Comparison of ENCODE assay signal across 12 cellular contexts in genomic region chr12:68067762-68068376, GRCh38.
DNase-seq lines count a peak whose midpoint lies in the region; ATAC-seq and TF ChIP-seq lines count a peak whose summit lies in the region.
"Had no signal": no experiment of that assay in that cellular context is flagged by ENCODE, and none has a peak within 500 bp of the region (broad histone marks: within the 10 kb centered on the region; RNA-seq: fewer than 3 reads in every experiment).

No MANE protein-coding gene starts in this region.

- ATAC-seq in psoas muscle (no peak), GM21717 (IDR thresholded peaks at IDR 0.05; ENCODE audit: unreplicated experiment) (no peak), GM19455 (IDR thresholded peaks at IDR 0.05; ENCODE audit: unreplicated experiment) (no peak)

- TF ChIP-seq CTCF in brain microvascular endothelial cell (IDR thresholded peaks at IDR 0.05; ENCODE audit: low read depth, low read length, missing control alignments) (peak; percentile 66), psoas muscle (IDR thresholded peaks at IDR 0.05) (peak; percentile 11)

- peak overlapping the region; percentile 40 for H3K27ac Mint-ChIP-seq in activated CD4-positive, alpha-beta T cell treated with anti-CD3 and anti-CD28 coated beads, Interleukin-2, amount 10 ng/mL, durations not matched to agents 24 days and 14 days
- H3K27ac Mint-ChIP-seq: activated T-helper 1 cell treated with anti-CD3 and anti-CD28 coated beads, Interleukin-12 subunit alpha, Interleukin-12 subunit beta, Interleukin-2, Interleukin-4 antibody, amounts not matched to agents 30 ng/mL and 10 ng/mL and 1 ng/mL, durations not matched to agents 14 hours and 24 hours and 36 hours had no signal

- H3K4me3 ChIP-seq in brain microvascular endothelial cell (ENCODE audit: low read depth, low read length), result no peak overlapping the region
- H3K4me3 ChIP-seq in psoas muscle, result no peak overlapping the region
- H3K4me3 ChIP-seq: BLaER1 had no signal

- in situ Hi-C loops in brain microvascular endothelial cell (cut with HindIII; ENCODE audit: low pct_ligation_motif_present, low sequenced_read_pairs), result no loop called here

- WGBS in psoas muscle, 3 donors, result 84 to 88% (median 85%) methylated on average over 6 of the region's 6 CpGs

- H3K27ac ChIP-seq in brain microvascular endothelial cell, result no peak overlapping the region
- H3K27ac ChIP-seq in psoas muscle, result no peak overlapping the region
- H3K27ac ChIP-seq: BLaER1 had no signal

- no peaks in the 10 kb centered on the region for H3K9me3 ChIP-seq in psoas muscle

- peaks cover 10% of the 10 kb centered on the region for H3K4me1 Mint-ChIP-seq in activated CD4-positive, alpha-beta T cell treated with anti-CD3 and anti-CD28 coated beads, Interleukin-2, amount 10 ng/mL, durations not matched to agents 24 days and 14 days

- no peak for DNase-seq in activated CD4-positive, alpha-beta T cell treated with anti-CD3 and anti-CD28 coated beads, Interleukin-2, amount 10 ng/mL, durations not matched to agents 24 days and 14 days
- no peak for DNase-seq in activated CD4-positive, alpha-beta T cell treated with anti-CD3 and anti-CD28 coated beads for 1 hour
- peak; percentile 8 for DNase-seq in LHCN-M2 (ENCODE audit: low read depth)
- DNase-seq in brain microvascular endothelial cell, result no peak
- DNase-seq in psoas muscle, result no peak
- no peak for DNase-seq in NCI-H128 (lab: John Stamatoyannopoulos, UW; ENCODE audit: unreplicated experiment)
- DNase-seq: NCI-H226, nucleus accumbens had no signal

- H3K27me3 Mint-ChIP-seq in activated CD4-positive, alpha-beta T cell treated with anti-CD3 and anti-CD28 coated beads, Interleukin-2, amount 10 ng/mL, durations not matched to agents 24 days and 14 days, result no peaks in the 10 kb centered on the region

- H3K36me3 Mint-ChIP-seq in activated CD4-positive, alpha-beta T cell treated with anti-CD3 and anti-CD28 coated beads, Interleukin-2, amount 10 ng/mL, durations not matched to agents 24 days and 14 days (ENCODE audit: low read depth), result peaks cover 23% of the 10 kb centered on the region

- H3K27me3 ChIP-seq in brain microvascular endothelial cell (replicated peaks) (no peaks in the 10 kb centered on the region), psoas muscle (ENCODE audit: insufficient read depth in 3 of 3, low read length in 2 of 3) (no peaks in the 10 kb centered on the region)
- H3K27me3 ChIP-seq: BLaER1 had no signal

- H3K4me1 ChIP-seq in psoas muscle, result no peaks in the 10 kb centered on the region

- H3K4me3 Mint-ChIP-seq in activated CD4-positive, alpha-beta T cell treated with anti-CD3 and anti-CD28 coated beads, Interleukin-2, amount 10 ng/mL, durations not matched to agents 24 days and 14 days, result no peak overlapping the region
- H3K4me3 Mint-ChIP-seq: activated T-helper 1 cell treated with anti-CD3 and anti-CD28 coated beads, Interleukin-12 subunit alpha, Interleukin-12 subunit beta, Interleukin-2, Interleukin-4 antibody, amounts not matched to agents 30 ng/mL and 10 ng/mL and 1 ng/mL, durations not matched to agents 14 hours and 24 hours and 36 hours had no signal

- intact Hi-C loops in activated CD4-positive, alpha-beta T cell treated with anti-CD3 and anti-CD28 coated beads, Interleukin-2, amount 10 ng/mL, durations not matched to agents 24 days and 14 days (cut with micrococcal nuclease), result loop anchor here (1.0 kb wide), 1 partner anchor 90 kb away; no protein-coding TSS in a partner anchor
- intact Hi-C loops in psoas muscle (cut with DNase I), result no loop called here

- no peaks in the 10 kb centered on the region for H3K36me3 ChIP-seq in brain microvascular endothelial cell (replicated peaks)
- no peaks in the 10 kb centered on the region for H3K36me3 ChIP-seq in psoas muscle (ENCODE audit: insufficient read depth in 1 of 2, low read depth in 1 of 2)
- H3K36me3 ChIP-seq: BLaER1 had no signal

- peaks cover 36% of the 10 kb centered on the region for H3K9me3 Mint-ChIP-seq in activated CD4-positive, alpha-beta T cell treated with anti-CD3 and anti-CD28 coated beads, Interleukin-2, amount 10 ng/mL, durations not matched to agents 24 days and 14 days
